In the genomic region with DNA sequence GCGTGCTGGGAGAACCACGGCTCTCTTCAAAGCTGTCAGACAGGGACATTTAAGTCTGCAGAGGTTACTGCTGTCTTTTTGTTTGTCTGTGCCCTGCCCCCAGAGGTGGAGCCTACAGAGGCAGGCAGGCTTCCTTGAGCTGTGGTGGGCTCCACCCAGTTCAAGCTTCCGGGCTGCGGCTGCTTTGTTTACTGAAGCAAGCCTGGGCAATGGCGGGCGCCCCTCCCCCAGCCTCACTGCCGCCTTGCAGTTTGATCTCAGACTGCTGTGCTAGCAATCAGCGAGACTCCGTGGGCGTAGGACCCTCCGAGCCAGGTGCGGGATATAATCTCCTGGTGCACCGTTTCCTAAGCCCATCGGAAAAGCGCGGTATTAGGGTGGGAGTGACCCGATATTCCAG, we compare ENCODE assay signal across 7 cellular contexts. TPM values are rescaled to one million over a fixed set of nuclear protein-coding genes. Genes with fewer than 3 reads are reported as not detected.
DNase-seq lines count a peak whose midpoint lies in the region; ATAC-seq and TF ChIP-seq lines count a peak whose summit lies in the region.
"Not testable (repeated sequence)": the region's sequence is repeated elsewhere in the genome, so short reads cannot be mapped to it uniquely, and the experiment has no call there.

No MANE protein-coding gene starts in this region.

- peaks cover 18 to 54% (median 35%) of the 10 kb centered on the region in 3 donors for H3K36me3 Mint-ChIP-seq in CD8-positive, alpha-beta memory T cell
- H3K36me3 Mint-ChIP-seq in activated CD8-positive, alpha-beta T cell treated with anti-CD3 and anti-CD28 coated beads, Interleukin-2, amount 10 ng/mL, durations not matched to agents 7 days and 5 days (ENCODE audit: low read depth), result peaks cover 42% of the 10 kb centered on the region
- H3K36me3 Mint-ChIP-seq in stimulated activated effector memory CD8-positive, alpha-beta T cell treated with anti-CD3 and anti-CD28 coated beads, Interleukin-12 subunit alpha, Interleukin-12 subunit beta, amount 100 ng/mL, for 72 hours, result peaks cover 61% of the 10 kb centered on the region

- H3K4me1 Mint-ChIP-seq in CD8-positive, alpha-beta memory T cell, result peaks cover 8 to 23% (median 11%) of the 10 kb centered on the region in 3 donors
- not testable (repeated sequence) for H3K4me1 Mint-ChIP-seq in activated CD8-positive, alpha-beta T cell treated with anti-CD3 and anti-CD28 coated beads, Interleukin-2, amount 10 ng/mL, durations not matched to agents 7 days and 5 days (ENCODE audit: low read depth); stimulated activated effector memory CD8-positive, alpha-beta T cell treated with anti-CD3 and anti-CD28 coated beads, Interleukin-12 subunit alpha, Interleukin-12 subunit beta, amount 100 ng/mL, for 72 hours

- POLR2A ChIA-PET in CD8-positive, alpha-beta memory T cell (lab: Charles Lee); activated CD8-positive, alpha-beta T cell treated with anti-CD3 and anti-CD28 coated beads, Interleukin-2, amount 10 ng/mL, durations not matched to agents 7 days and 5 days (lab: Charles Lee): not testable (repeated sequence)

- not testable (repeated sequence) for H3K9me3 Mint-ChIP-seq in CD8-positive, alpha-beta memory T cell; activated CD8-positive, alpha-beta T cell treated with anti-CD3 and anti-CD28 coated beads, Interleukin-2, amount 10 ng/mL, durations not matched to agents 7 days and 5 days (ENCODE audit: insufficient read depth); stimulated activated effector memory CD8-positive, alpha-beta T cell treated with anti-CD3 and anti-CD28 coated beads, Interleukin-12 subunit alpha, Interleukin-12 subunit beta, amount 100 ng/mL, for 72 hours

- not testable (repeated sequence) for H3K4me1 ChIP-seq in CD8-positive, alpha-beta memory T cell (ENCODE audit: insufficient read depth, low read length); Peyer's patch; effector memory CD4-positive, alpha-beta T cell (ENCODE audit: control insufficient read depth, insufficient read depth, low read length, poor library complexity, severe bottlenecking)

- H3K9me3 ChIP-seq in CD8-positive, alpha-beta memory T cell (ENCODE audit: low read length); Peyer's patch; effector memory CD4-positive, alpha-beta T cell (ENCODE audit: control insufficient read depth, low read length): not testable (repeated sequence)

- TF ChIP-seq POLR2A in Peyer's patch (IDR thresholded peaks at IDR 0.05), result not testable (repeated sequence)

- CTCF ChIA-PET in CD8-positive, alpha-beta memory T cell (lab: Charles Lee), result interaction anchor here (1.1 kb wide), 1 partner anchor 14 kb away, joined by 3 read pairs; no protein-coding TSS in a partner anchor
- CTCF ChIA-PET in activated CD8-positive, alpha-beta T cell treated with anti-CD3 and anti-CD28 coated beads, Interleukin-2, amount 10 ng/mL, durations not matched to agents 7 days and 5 days (lab: Charles Lee), result not testable (repeated sequence)

- peak in 4 of 5 donors; percentile 22 to 80 (median 44) for DNase-seq in CD8-positive, alpha-beta memory T cell
- DNase-seq in Peyer's patch, result peak in 2 of 3 donors; percentile 49 to 73
- DNase-seq in T-helper 9 cell, result peak; percentile 38
- DNase-seq in activated CD8-positive, alpha-beta T cell treated with anti-CD3 and anti-CD28 coated beads, Interleukin-2, amount 10 ng/mL, durations not matched to agents 7 days and 5 days, result peak; percentile 28
- peak; percentile 65 for DNase-seq in activated effector memory CD4-positive, alpha-beta T cell treated with anti-CD3 and anti-CD28 coated beads, Interleukin-2, amount 50 U/mL, for 16 hours
- peak; percentile 28 to 60 (median 46) for DNase-seq in effector memory CD4-positive, alpha-beta T cell
- DNase-seq in stimulated activated effector memory CD8-positive, alpha-beta T cell treated with anti-CD3 and anti-CD28 coated beads, Interleukin-12 subunit alpha, Interleukin-12 subunit beta, amount 100 ng/mL, for 72 hours (ENCODE audit: low spot score in 2 of 2), result not testable (repeated sequence)

- peak overlapping the region in 1 of 7 donors; percentile 68 for H3K4me3 Mint-ChIP-seq in CD8-positive, alpha-beta memory T cell
- not testable (repeated sequence) for H3K4me3 Mint-ChIP-seq in activated CD8-positive, alpha-beta T cell treated with anti-CD3 and anti-CD28 coated beads, Interleukin-2, amount 10 ng/mL, durations not matched to agents 7 days and 5 days
- peak overlapping the region; percentile 35 for H3K4me3 Mint-ChIP-seq in stimulated activated effector memory CD8-positive, alpha-beta T cell treated with anti-CD3 and anti-CD28 coated beads, Interleukin-12 subunit alpha, Interleukin-12 subunit beta, amount 100 ng/mL, for 72 hours

- H3K27me3 Mint-ChIP-seq in CD8-positive, alpha-beta memory T cell; activated CD8-positive, alpha-beta T cell treated with anti-CD3 and anti-CD28 coated beads, Interleukin-2, amount 10 ng/mL, durations not matched to agents 7 days and 5 days (ENCODE audit: low read depth): not testable (repeated sequence)

- H3K27ac Mint-ChIP-seq in CD8-positive, alpha-beta memory T cell, result peak overlapping the region in 5 of 8 donors; percentile 48 to 87 (median 63)
- H3K27ac Mint-ChIP-seq in activated CD8-positive, alpha-beta T cell treated with anti-CD3 and anti-CD28 coated beads, Interleukin-2, amount 10 ng/mL, durations not matched to agents 7 days and 5 days, result not testable (repeated sequence)
- H3K27ac Mint-ChIP-seq in stimulated activated effector memory CD8-positive, alpha-beta T cell treated with anti-CD3 and anti-CD28 coated beads, Interleukin-12 subunit alpha, Interleukin-12 subunit beta, amount 100 ng/mL, for 72 hours, result peak overlapping the region; percentile 29

- H3K36me3 ChIP-seq in CD8-positive, alpha-beta memory T cell (ENCODE audit: insufficient read depth, low read length), result peaks cover 15% of the 10 kb centered on the region
- H3K36me3 ChIP-seq in Peyer's patch, result peaks cover 0 to 24% (median 0%) of the 10 kb centered on the region in 3 donors
- peaks cover 27% of the 10 kb centered on the region for H3K36me3 ChIP-seq in effector memory CD4-positive, alpha-beta T cell (ENCODE audit: control insufficient read depth, insufficient read depth, low read length)

- not testable (repeated sequence) for H3K4me3 ChIP-seq in CD8-positive, alpha-beta memory T cell (ENCODE audit: low read length); Peyer's patch; effector memory CD4-positive, alpha-beta T cell (ENCODE audit: insufficient read depth, low read depth, low read length, poor library complexity, severe bottlenecking)

- not testable (repeated sequence) for TF ChIP-seq CTCF in Peyer's patch (IDR thresholded peaks at IDR 0.05)

- H3K27me3 ChIP-seq in CD8-positive, alpha-beta memory T cell (ENCODE audit: insufficient read depth, low read length, poor library complexity, severe bottlenecking); Peyer's patch; effector memory CD4-positive, alpha-beta T cell (replicated peaks; ENCODE audit: control insufficient read depth, insufficient read depth, low read length, poor library complexity, severe bottlenecking): not testable (repeated sequence)

- not testable (repeated sequence) for H3K27ac ChIP-seq in CD8-positive, alpha-beta memory T cell (ENCODE audit: low read depth, low read length); Peyer's patch; effector memory CD4-positive, alpha-beta T cell (ENCODE audit: insufficient read depth, low read length, poor library complexity, severe bottlenecking)

- not testable (repeated sequence) for ATAC-seq in activated CD8-positive, alpha-beta T cell treated with anti-CD3 and anti-CD28 coated beads, Interleukin-2, amount 10 ng/mL, durations not matched to agents 7 days and 5 days; stimulated activated effector memory CD8-positive, alpha-beta T cell treated with anti-CD3 and anti-CD28 coated beads, Interleukin-12 subunit alpha, Interleukin-12 subunit beta, amount 100 ng/mL, for 72 hours

RNA-seq across cellular contexts. Expression of gene NUDT6, which starts 22.7 kb away (rescaled TPM):
- total RNA-seq in CD8-positive, alpha-beta memory T cell, result 1 to 10 TPM; 4.3 to 5.5 TPM
- polyA plus RNA-seq in CD8-positive, alpha-beta memory T cell, result 1.6 TPM
- 10 to 100 TPM in 2 of 4 donors, 1 to 10 TPM in 2; 8.7 to 12.4 (median 10.5) TPM for total RNA-seq in Peyer's patch
- 10 to 100 TPM; 11.4 to 13.7 TPM for total RNA-seq in activated CD8-positive, alpha-beta T cell treated with anti-CD3 and anti-CD28 coated beads, Interleukin-2, amount 10 ng/mL, durations not matched to agents 7 days and 5 days
